Comparison of ENCODE assay signal across 1 cellular context in the genomic region with DNA sequence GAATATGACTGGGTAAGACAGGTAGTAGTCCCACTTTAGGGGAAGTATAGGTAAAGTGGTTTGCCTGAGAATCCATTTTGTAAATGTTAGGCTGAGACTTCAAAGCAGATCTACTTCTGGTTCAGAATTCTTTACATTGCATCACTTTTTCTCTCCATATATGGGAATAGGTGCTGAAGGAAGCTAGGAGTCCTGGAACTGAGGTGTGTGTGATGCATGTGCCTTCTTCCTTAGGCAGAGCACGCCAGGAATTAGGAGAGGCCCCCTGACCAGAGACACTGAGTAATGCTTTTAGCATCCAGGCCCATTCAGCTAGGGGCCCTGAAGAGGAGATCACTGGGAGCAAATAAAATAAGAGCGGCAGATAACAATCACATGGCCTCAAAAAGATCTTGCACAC.
TF ChIP-seq lines count a peak whose summit lies in the region.

No MANE protein-coding gene starts in this region.

TF ChIP-seq in GM23338, 12 proteins besides CTCF, POLR2A, EP300 and RAD21 (continued from another document):
- TF ChIP-seq, protein P1, sequence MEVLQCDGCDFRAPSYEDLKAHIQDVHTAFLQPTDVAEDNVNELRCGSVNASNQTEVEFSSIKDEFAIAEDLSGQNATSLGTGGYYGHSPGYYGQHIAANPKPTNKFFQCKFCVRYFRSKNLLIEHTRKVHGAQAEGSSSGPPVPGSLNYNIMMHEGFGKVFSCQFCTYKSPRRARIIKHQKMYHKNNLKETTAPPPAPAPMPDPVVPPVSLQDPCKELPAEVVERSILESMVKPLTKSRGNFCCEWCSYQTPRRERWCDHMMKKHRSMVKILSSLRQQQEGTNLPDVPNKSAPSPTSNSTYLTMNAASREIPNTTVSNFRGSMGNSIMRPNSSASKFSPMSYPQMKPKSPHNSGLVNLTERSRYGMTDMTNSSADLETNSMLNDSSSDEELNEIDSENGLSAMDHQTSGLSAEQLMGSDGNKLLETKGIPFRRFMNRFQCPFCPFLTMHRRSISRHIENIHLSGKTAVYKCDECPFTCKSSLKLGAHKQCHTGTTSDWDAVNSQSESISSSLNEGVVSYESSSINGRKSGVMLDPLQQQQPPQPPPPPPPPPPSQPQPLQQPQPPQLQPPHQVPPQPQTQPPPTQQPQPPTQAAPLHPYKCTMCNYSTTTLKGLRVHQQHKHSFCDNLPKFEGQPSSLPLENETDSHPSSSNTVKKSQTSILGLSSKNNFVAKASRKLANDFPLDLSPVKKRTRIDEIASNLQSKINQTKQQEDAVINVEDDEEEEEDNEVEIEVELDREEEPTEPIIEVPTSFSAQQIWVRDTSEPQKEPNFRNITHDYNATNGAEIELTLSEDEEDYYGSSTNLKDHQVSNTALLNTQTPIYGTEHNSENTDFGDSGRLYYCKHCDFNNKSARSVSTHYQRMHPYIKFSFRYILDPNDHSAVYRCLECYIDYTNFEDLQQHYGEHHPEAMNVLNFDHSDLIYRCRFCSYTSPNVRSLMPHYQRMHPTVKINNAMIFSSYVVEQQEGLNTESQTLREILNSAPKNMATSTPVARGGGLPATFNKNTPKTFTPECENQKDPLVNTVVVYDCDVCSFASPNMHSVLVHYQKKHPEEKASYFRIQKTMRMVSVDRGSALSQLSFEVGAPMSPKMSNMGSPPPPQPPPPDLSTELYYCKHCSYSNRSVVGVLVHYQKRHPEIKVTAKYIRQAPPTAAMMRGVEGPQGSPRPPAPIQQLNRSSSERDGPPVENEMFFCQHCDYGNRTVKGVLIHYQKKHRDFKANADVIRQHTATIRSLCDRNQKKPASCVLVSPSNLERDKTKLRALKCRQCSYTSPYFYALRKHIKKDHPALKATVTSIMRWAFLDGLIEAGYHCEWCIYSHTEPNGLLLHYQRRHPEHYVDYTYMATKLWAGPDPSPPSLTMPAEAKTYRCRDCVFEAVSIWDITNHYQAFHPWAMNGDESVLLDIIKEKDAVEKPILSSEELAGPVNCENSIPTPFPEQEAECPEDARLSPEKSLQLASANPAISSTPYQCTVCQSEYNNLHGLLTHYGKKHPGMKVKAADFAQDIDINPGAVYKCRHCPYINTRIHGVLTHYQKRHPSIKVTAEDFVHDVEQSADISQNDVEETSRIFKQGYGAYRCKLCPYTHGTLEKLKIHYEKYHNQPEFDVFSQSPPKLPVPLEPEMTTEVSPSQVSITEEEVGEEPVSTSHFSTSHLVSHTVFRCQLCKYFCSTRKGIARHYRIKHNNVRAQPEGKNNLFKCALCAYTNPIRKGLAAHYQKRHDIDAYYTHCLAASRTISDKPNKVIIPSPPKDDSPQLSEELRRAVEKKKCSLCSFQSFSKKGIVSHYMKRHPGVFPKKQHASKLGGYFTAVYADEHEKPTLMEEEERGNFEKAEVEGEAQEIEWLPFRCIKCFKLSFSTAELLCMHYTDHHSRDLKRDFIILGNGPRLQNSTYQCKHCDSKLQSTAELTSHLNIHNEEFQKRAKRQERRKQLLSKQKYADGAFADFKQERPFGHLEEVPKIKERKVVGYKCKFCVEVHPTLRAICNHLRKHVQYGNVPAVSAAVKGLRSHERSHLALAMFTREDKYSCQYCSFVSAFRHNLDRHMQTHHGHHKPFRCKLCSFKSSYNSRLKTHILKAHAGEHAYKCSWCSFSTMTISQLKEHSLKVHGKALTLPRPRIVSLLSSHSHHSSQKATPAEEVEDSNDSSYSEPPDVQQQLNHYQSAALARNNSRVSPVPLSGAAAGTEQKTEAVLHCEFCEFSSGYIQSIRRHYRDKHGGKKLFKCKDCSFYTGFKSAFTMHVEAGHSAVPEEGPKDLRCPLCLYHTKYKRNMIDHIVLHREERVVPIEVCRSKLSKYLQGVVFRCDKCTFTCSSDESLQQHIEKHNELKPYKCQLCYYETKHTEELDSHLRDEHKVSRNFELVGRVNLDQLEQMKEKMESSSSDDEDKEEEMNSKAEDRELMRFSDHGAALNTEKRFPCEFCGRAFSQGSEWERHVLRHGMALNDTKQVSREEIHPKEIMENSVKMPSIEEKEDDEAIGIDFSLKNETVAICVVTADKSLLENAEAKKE (CRISPR knock-in tag; IDR thresholded peaks at IDR 0.05), result no peak
- TF ChIP-seq JUNB (IDR thresholded peaks at IDR 0.05; ENCODE audit: unreplicated experiment), result no peak
- TF ChIP-seq EZH2phosphoT487 (IDR thresholded peaks at IDR 0.05; ENCODE audit: unreplicated experiment), result no peak
- no peak for TF ChIP-seq NANOG (IDR thresholded peaks at IDR 0.05; ENCODE audit: borderline replicate concordance)
- TF ChIP-seq POLR2AphosphoS5 (IDR thresholded peaks at IDR 0.05; ENCODE audit: low read depth), result no peak
- TF ChIP-seq CREB1 (CRISPR knock-in tag; IDR thresholded peaks at IDR 0.05; ENCODE audit: low read depth), result no peak
- TF ChIP-seq, protein P2, sequence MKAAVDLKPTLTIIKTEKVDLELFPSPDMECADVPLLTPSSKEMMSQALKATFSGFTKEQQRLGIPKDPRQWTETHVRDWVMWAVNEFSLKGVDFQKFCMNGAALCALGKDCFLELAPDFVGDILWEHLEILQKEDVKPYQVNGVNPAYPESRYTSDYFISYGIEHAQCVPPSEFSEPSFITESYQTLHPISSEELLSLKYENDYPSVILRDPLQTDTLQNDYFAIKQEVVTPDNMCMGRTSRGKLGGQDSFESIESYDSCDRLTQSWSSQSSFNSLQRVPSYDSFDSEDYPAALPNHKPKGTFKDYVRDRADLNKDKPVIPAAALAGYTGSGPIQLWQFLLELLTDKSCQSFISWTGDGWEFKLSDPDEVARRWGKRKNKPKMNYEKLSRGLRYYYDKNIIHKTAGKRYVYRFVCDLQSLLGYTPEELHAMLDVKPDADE (IDR thresholded peaks at IDR 0.05), result no peak
